1 cellular context compared by ENCODE assay signal in genomic region chr4:56530269-56531148, GRCh38.
A peak's percentile ranks its signal among the peaks of the same experiment; 100 is the strongest.
TF ChIP-seq lines count a peak whose summit lies in the region.

No MANE protein-coding gene starts in this region.

TF ChIP-seq in HepG2, 621 proteins besides CTCF, POLR2A, EP300 and RAD21 (continued from another document):
- no peak for TF ChIP-seq ZNF407 (CRISPR knock-in tag; IDR thresholded peaks at IDR 0.05; ENCODE audit: not compliant biosample characterization)
- no peak for TF ChIP-seq ZNF788 (CRISPR knock-in tag; IDR thresholded peaks at IDR 0.05; ENCODE audit: borderline replicate concordance)
- peak; percentile 66 for TF ChIP-seq RFX3 (CRISPR knock-in tag; IDR thresholded peaks at IDR 0.05)
TF ChIP-seq in HepG2: peak in this region for 6.
